In genomic region chr3:122679085-122679466, GRCh38 we compare ENCODE assay signal across 8 cellular contexts. TPM values are rescaled to one million over a fixed set of nuclear protein-coding genes. Genes with fewer than 3 reads are reported as not detected.
DNase-seq lines count a peak whose midpoint lies in the region; ATAC-seq, FAIRE-seq and TF ChIP-seq lines count a peak whose summit lies in the region.

No MANE protein-coding gene starts in this region.

- H3K9me3 Mint-ChIP-seq in activated CD8-positive, alpha-beta memory T cell treated with anti-CD3 and anti-CD28 coated beads, Interleukin-2, amount 10 ng/mL, durations not matched to agents 7 days and 5 days (ENCODE audit: low read depth) = peaks cover 7% of the 10 kb centered on the region

- peak; percentile 69 for ATAC-seq in activated CD8-positive, alpha-beta memory T cell treated with anti-CD3 and anti-CD28 coated beads, Interleukin-2, amount 10 ng/mL, durations not matched to agents 7 days and 5 days
- peak; percentile 75 for ATAC-seq in mucosa of descending colon

- no peaks in the 10 kb centered on the region for H3K9me3 ChIP-seq in mucosa of descending colon

- H3K36me3 ChIP-seq in mucosa of descending colon (ENCODE audit: low read depth) = no peaks in the 10 kb centered on the region

- no peak overlapping the region for H3K4me3 ChIP-seq in mucosa of descending colon

- peak overlapping the region; percentile 96 for H3K4me3 Mint-ChIP-seq in activated CD8-positive, alpha-beta memory T cell treated with anti-CD3 and anti-CD28 coated beads, Interleukin-2, amount 10 ng/mL, durations not matched to agents 7 days and 5 days

- CTCF ChIA-PET in activated CD8-positive, alpha-beta memory T cell treated with anti-CD3 and anti-CD28 coated beads, Interleukin-2, amount 10 ng/mL, durations not matched to agents 7 days and 5 days (lab: Charles Lee) = interaction anchor here (0.7 to 4.1 kb wide), 43 partner anchors 9 to 1132 kb away, joined by 3 to 145 read pairs (median 4); partner anchors contain the start of genes DTX3L, FAM162A, KPNA1 and MIX23

- no peaks in the 10 kb centered on the region for H3K27me3 Mint-ChIP-seq in activated CD8-positive, alpha-beta memory T cell treated with anti-CD3 and anti-CD28 coated beads, Interleukin-2, amount 10 ng/mL, durations not matched to agents 7 days and 5 days

- no peak for FAIRE-seq in HTR-8/SVneo (lab: Jason Lieb, UNC)

- peak overlapping the region; percentile 90 for H3K27ac Mint-ChIP-seq in activated CD8-positive, alpha-beta memory T cell treated with anti-CD3 and anti-CD28 coated beads, Interleukin-2, amount 10 ng/mL, durations not matched to agents 7 days and 5 days

- H3K4me1 Mint-ChIP-seq in activated CD8-positive, alpha-beta memory T cell treated with anti-CD3 and anti-CD28 coated beads, Interleukin-2, amount 10 ng/mL, durations not matched to agents 7 days and 5 days = peaks cover 47% of the 10 kb centered on the region

- intact Hi-C loops in mucosa of descending colon (cut with DNase I, micrococcal nuclease) = loop anchor here (5.0 to 10.0 kb wide), 2 partner anchors 117 to 284 kb away; partner anchors contain the start of genes DTX3L (in 1 of the 2) and PARP9 (in 1 of the 2)

- TF ChIP-seq CTCF in mucosa of descending colon (IDR thresholded peaks at IDR 0.05) = peak; percentile 55

- peaks cover 32% of the 10 kb centered on the region for H3K36me3 Mint-ChIP-seq in activated CD8-positive, alpha-beta memory T cell treated with anti-CD3 and anti-CD28 coated beads, Interleukin-2, amount 10 ng/mL, durations not matched to agents 7 days and 5 days

- DNase-seq in activated gamma-delta T cell treated with Interleukin-2 at 50 U/mL for 16 hours (peak; percentile 80), activated gamma-delta T cell (lab: John Stamatoyannopoulos, UW) (no peak), HTR-8/SVneo (ENCODE audit: insufficient read length, low spot score) (peak; percentile 67), epidermal melanocyte (ENCODE audit: insufficient read length, low spot score) (peak; percentile 55), mucosa of descending colon (peak; percentile 75 to 92 (median 78))
- DNase-seq in NK-92 treated with Interleukin-12 subunit alpha and Interleukin-12 subunit beta, amount 100 ng/mL, for 24 hours (lab: John Stamatoyannopoulos, UW) = peak; percentile 76
- DNase-seq in activated CD8-positive, alpha-beta memory T cell treated with anti-CD3 and anti-CD28 coated beads, Interleukin-2, amount 10 ng/mL, durations not matched to agents 7 days and 5 days = peak; percentile 92
- DNase-seq in stimulated activated CD8-positive, alpha-beta memory T cell treated with anti-CD3 and anti-CD28 coated beads, Interleukin-2, amount 100 ng/mL, for 1 hour (ENCODE audit: low read depth in 2 of 2) = peak; percentile 54 to 69

- peaks cover 21% of the 10 kb centered on the region for H3K4me1 ChIP-seq in mucosa of descending colon (ENCODE audit: low read depth)

RNA-seq across cellular contexts. Expression of gene PARP14, which starts 1.6 kb away (rescaled TPM):
- 100 to 1,000 TPM; 133 to 194 TPM for total RNA-seq in activated CD8-positive, alpha-beta memory T cell treated with anti-CD3 and anti-CD28 coated beads, Interleukin-2, amount 10 ng/mL, durations not matched to agents 7 days and 5 days
- total RNA-seq in mucosa of descending colon = 10 to 100 TPM; 34.7 to 47.9 (median 43.8) TPM
